In genomic region chr9:85738509-85738908, GRCh38 we compare ENCODE assay signal across 16 cellular contexts.
"Had no signal": no experiment of that assay in that cellular context is flagged by ENCODE, and none has a peak within 500 bp of the region (broad histone marks: within the 10 kb centered on the region; RNA-seq: fewer than 3 reads in every experiment).

No MANE protein-coding gene starts in this region.

- H3K4me3 ChIP-seq: ascending aorta, esophagus squamous epithelium, right lobe of liver, transverse colon had no signal

- DNase-seq: activated CD4-positive, alpha-beta T cell treated with anti-CD3 and anti-CD28 coated beads, Interleukin-2, amount 50 U/mL, for 48 hours; activated gamma-delta T cell treated with Interleukin-2 at 50 U/mL for 16 hours; activated naive CD8-positive, alpha-beta T cell treated with anti-CD3 and anti-CD28 coated beads, Interleukin-2, amount 10 ng/mL, durations not matched to agents 7 days and 5 days; activated T-cell treated with anti-CD3 and anti-CD28 coated beads, Interleukin-2, amount 50 U/mL, for 72 hours; esophagus squamous epithelium; foreskin fibroblast; head of caudate nucleus; right lobe of liver; spleen; stimulated activated CD4-positive, alpha-beta T cell treated with anti-CD3 and anti-CD28 coated beads, Interleukin-1b, Interleukin-23, amount 100 ng/mL, for 48 hours; stimulated activated naive B cell treated with anti-CD40 and anti-IgM and Interleukin-4, amounts not matched to agents 10 μg/mL and 1 μg/mL and 100 μg/mL, for 72 hours; substantia nigra; T-helper 2 cell; transverse colon had no signal

- ATAC-seq: activated CD4-positive, CD25-positive, alpha-beta regulatory T cell treated with anti-CD3 and anti-CD28 coated beads, Interleukin-2, amount 50 U/mL, for 24 hours; activated T-cell treated with anti-CD3 and anti-CD28 coated beads, Interleukin-2, amount 50 U/mL, for 72 hours; right lobe of liver; stimulated activated naive B cell treated with anti-CD40 and anti-IgM and Interleukin-4, amounts not matched to agents 10 μg/mL and 1 μg/mL and 100 μg/mL, for 72 hours had no signal

- H3K36me3 ChIP-seq: ascending aorta, esophagus squamous epithelium, right lobe of liver, spleen, transverse colon had no signal

- H3K9me3 ChIP-seq: ascending aorta, esophagus squamous epithelium, right lobe of liver, spleen, transverse colon had no signal

- H3K27me3 Mint-ChIP-seq: activated naive CD8-positive, alpha-beta T cell treated with anti-CD3 and anti-CD28 coated beads, Interleukin-2, amount 10 ng/mL, durations not matched to agents 7 days and 5 days; stimulated activated naive B cell treated with anti-CD40 and anti-IgM and Interleukin-4, amounts not matched to agents 10 μg/mL and 1 μg/mL and 100 μg/mL, for 72 hours had no signal

- H3K27ac ChIP-seq: ascending aorta, esophagus squamous epithelium, right lobe of liver, transverse colon had no signal

- H3K9me3 Mint-ChIP-seq: activated T-cell treated with anti-CD3 and anti-CD28 coated beads, Interleukin-2, amount 50 U/mL, for 72 hours; stimulated activated naive B cell treated with anti-CD40 and anti-IgM and Interleukin-4, amounts not matched to agents 10 μg/mL and 1 μg/mL and 100 μg/mL, for 72 hours had no signal

- H3K27me3 ChIP-seq: ascending aorta, esophagus squamous epithelium, right lobe of liver, transverse colon had no signal

- H3K27ac Mint-ChIP-seq: activated naive CD8-positive, alpha-beta T cell treated with anti-CD3 and anti-CD28 coated beads, Interleukin-2, amount 10 ng/mL, durations not matched to agents 7 days and 5 days; activated T-cell treated with anti-CD3 and anti-CD28 coated beads, Interleukin-2, amount 50 U/mL, for 72 hours; stimulated activated naive B cell treated with anti-CD40 and anti-IgM and Interleukin-4, amounts not matched to agents 10 μg/mL and 1 μg/mL and 100 μg/mL, for 72 hours had no signal

- H3K4me3 Mint-ChIP-seq: activated naive CD8-positive, alpha-beta T cell treated with anti-CD3 and anti-CD28 coated beads, Interleukin-2, amount 10 ng/mL, durations not matched to agents 7 days and 5 days; stimulated activated naive B cell treated with anti-CD40 and anti-IgM and Interleukin-4, amounts not matched to agents 10 μg/mL and 1 μg/mL and 100 μg/mL, for 72 hours had no signal
